ENCODE assay signal across 2 cellular contexts in genomic region chr11:11947825-11948224, GRCh38.
A peak's percentile ranks its signal among the peaks of the same experiment; 100 is the strongest.
TF ChIP-seq lines count a peak whose summit lies in the region.

No MANE protein-coding gene starts in this region.

TF ChIP-seq in liver, 16 proteins besides CTCF, POLR2A, EP300 and RAD21 (continued from another document):
- TF ChIP-seq ZBTB33 (IDR thresholded peaks at IDR 0.05) (no peak), YY1 (IDR thresholded peaks at IDR 0.05) (peak; percentile 18), MAX (IDR thresholded peaks at IDR 0.05) (no peak), FOXA1 (IDR thresholded peaks at IDR 0.05) (no peak), JUND (IDR thresholded peaks at IDR 0.05) (no peak), HNF4A (conservative IDR thresholded peaks at IDR 0.05) (peak; percentile 67 to 76)

TF ChIP-seq in HepG2, 621 proteins besides CTCF, POLR2A, EP300 and RAD21 (continued from another document):
- no peak for TF ChIP-seq SKIL (CRISPR knock-in tag; IDR thresholded peaks at IDR 0.05; ENCODE audit: borderline replicate concordance)
